ENCODE assay signal across 1 cellular context in genomic region chr20:32288225-32288849, GRCh38.
A peak's percentile ranks its signal among the peaks of the same experiment; 100 is the strongest.
TF ChIP-seq lines count a peak whose summit lies in the region.

No MANE protein-coding gene starts in this region.

TF ChIP-seq in HepG2, 621 proteins besides CTCF, POLR2A, EP300 and RAD21 (continued from another document and continues in another):
- TF ChIP-seq, protein P1, sequence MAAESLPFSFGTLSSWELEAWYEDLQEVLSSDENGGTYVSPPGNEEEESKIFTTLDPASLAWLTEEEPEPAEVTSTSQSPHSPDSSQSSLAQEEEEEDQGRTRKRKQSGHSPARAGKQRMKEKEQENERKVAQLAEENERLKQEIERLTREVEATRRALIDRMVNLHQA (CRISPR knock-in tag; IDR thresholded peaks at IDR 0.05) = no peak
- TF ChIP-seq ZNF124 (CRISPR knock-in tag; IDR thresholded peaks at IDR 0.05) = peak; percentile 82; the same call in 1 of the 2 replicates
- TF ChIP-seq THRA (CRISPR knock-in tag; IDR thresholded peaks at IDR 0.05; ENCODE audit: borderline replicate concordance) = peak; percentile 88
- no peak for TF ChIP-seq CCAR2 (optimal IDR thresholded peaks at IDR 0.05; ENCODE audit: low read depth, low read length)
- TF ChIP-seq TARDBP (CRISPR knock-in tag; IDR thresholded peaks at IDR 0.05) = no peak
- peak; percentile 53; the same call in 1 of the 2 replicates for TF ChIP-seq ERF (CRISPR knock-in tag; IDR thresholded peaks at IDR 0.05)
- TF ChIP-seq RNF219 (CRISPR knock-in tag; IDR thresholded peaks at IDR 0.05) = no peak
- TF ChIP-seq ZBTB7A (CRISPR knock-in tag; IDR thresholded peaks at IDR 0.05) = no peak
- no peak for TF ChIP-seq HOXA9 (CRISPR knock-in tag; IDR thresholded peaks at IDR 0.05; ENCODE audit: borderline replicate concordance)
- no peak for TF ChIP-seq ZNF460 (CRISPR knock-in tag; IDR thresholded peaks at IDR 0.05; ENCODE audit: borderline replicate concordance)
- no peak for TF ChIP-seq ETV6 (CRISPR knock-in tag; conservative IDR thresholded peaks at IDR 0.05)
- peak; percentile 47 for TF ChIP-seq ZBTB7B (CRISPR knock-in tag; IDR thresholded peaks at IDR 0.05)
- TF ChIP-seq HMGXB3 (CRISPR knock-in tag; IDR thresholded peaks at IDR 0.05; ENCODE audit: borderline replicate concordance) = no peak
- TF ChIP-seq ZNF790 (CRISPR knock-in tag; IDR thresholded peaks at IDR 0.05; ENCODE audit: borderline replicate concordance) = no peak
- TF ChIP-seq HDAC2 (CRISPR knock-in tag; IDR thresholded peaks at IDR 0.05) = peak; percentile 91
- TF ChIP-seq FOXC1 (CRISPR knock-in tag; IDR thresholded peaks at IDR 0.05; ENCODE audit: borderline replicate concordance) = no peak
- peak; percentile 45; the same call in 1 of the 2 replicates for TF ChIP-seq MEIS2 (CRISPR knock-in tag; IDR thresholded peaks at IDR 0.05)
- peak; percentile 80 for TF ChIP-seq ETV5 (CRISPR knock-in tag; IDR thresholded peaks at IDR 0.05; ENCODE audit: borderline replicate concordance)
- TF ChIP-seq SMAD3 (CRISPR knock-in tag; IDR thresholded peaks at IDR 0.05) = no peak
- TF ChIP-seq HCFC1 (IDR thresholded peaks at IDR 0.05; ENCODE audit: low read depth, low read length) = no peak
- TF ChIP-seq NFIC (IDR thresholded peaks at IDR 0.05; ENCODE audit: low read length) = no peak
- TF ChIP-seq, protein P2, sequence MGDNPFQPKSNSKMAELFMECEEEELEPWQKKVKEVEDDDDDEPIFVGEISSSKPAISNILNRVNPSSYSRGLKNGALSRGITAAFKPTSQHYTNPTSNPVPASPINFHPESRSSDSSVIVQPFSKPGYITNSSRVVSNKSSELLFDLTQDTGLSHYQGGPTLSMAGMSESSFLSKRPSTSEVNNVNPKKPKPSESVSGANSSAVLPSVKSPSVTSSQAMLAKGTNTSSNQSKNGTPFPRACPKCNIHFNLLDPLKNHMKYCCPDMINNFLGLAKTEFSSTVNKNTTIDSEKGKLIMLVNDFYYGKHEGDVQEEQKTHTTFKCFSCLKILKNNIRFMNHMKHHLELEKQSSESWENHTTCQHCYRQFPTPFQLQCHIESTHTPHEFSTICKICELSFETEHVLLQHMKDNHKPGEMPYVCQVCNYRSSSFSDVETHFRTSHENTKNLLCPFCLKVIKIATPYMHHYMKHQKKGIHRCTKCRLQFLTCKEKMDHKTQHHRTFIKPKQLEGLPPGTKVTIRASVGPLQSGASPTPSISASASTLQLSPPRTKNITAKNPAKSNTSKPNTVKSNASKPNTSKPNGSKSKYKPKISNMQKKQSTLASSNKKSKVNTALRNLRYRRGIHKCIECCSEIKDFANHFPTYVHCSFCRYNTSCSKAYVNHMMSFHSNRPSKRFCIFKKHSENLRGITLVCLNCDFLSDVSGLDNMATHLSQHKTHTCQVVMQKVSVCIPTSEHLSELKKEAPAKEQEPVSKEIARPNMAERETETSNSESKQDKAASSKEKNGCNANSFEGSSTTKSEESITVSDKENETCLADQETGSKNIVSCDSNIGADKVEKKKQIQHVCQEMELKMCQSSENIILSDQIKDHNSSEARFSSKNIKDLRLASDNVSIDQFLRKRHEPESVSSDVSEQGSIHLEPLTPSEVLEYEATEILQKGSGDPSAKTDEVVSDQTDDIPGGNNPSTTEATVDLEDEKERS (CRISPR knock-in tag; IDR thresholded peaks at IDR 0.05) = no peak
- no peak for TF ChIP-seq SMYD3 (CRISPR knock-in tag; IDR thresholded peaks at IDR 0.05)
- TF ChIP-seq SYNCRIP (IDR thresholded peaks at IDR 0.05; ENCODE audit: insufficient read depth, low read depth, low read length) = no peak
- TF ChIP-seq ZNF512 (CRISPR knock-in tag; IDR thresholded peaks at IDR 0.05) = no peak
- peak; percentile 83 for TF ChIP-seq FOXA3 (CRISPR knock-in tag; IDR thresholded peaks at IDR 0.05)
- TF ChIP-seq AHR (CRISPR knock-in tag; IDR thresholded peaks at IDR 0.05) = no peak
- TF ChIP-seq, protein P3, sequence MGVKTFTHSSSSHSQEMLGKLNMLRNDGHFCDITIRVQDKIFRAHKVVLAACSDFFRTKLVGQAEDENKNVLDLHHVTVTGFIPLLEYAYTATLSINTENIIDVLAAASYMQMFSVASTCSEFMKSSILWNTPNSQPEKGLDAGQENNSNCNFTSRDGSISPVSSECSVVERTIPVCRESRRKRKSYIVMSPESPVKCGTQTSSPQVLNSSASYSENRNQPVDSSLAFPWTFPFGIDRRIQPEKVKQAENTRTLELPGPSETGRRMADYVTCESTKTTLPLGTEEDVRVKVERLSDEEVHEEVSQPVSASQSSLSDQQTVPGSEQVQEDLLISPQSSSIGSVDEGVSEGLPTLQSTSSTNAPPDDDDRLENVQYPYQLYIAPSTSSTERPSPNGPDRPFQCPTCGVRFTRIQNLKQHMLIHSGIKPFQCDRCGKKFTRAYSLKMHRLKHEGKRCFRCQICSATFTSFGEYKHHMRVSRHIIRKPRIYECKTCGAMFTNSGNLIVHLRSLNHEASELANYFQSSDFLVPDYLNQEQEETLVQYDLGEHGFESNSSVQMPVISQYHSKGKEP (CRISPR knock-in tag; IDR thresholded peaks at IDR 0.05) = no peak
- no peak for TF ChIP-seq HNRNPUL1 (IDR thresholded peaks at IDR 0.05; ENCODE audit: low read depth, low read length)
- no peak for TF ChIP-seq SRF (IDR thresholded peaks at IDR 0.05; ENCODE audit: low read depth, low read length)
- no peak for TF ChIP-seq CCDC6 (CRISPR knock-in tag; IDR thresholded peaks at IDR 0.05)
- TF ChIP-seq ZNF253 (CRISPR knock-in tag; IDR thresholded peaks at IDR 0.05; ENCODE audit: borderline replicate concordance) = no peak
- TF ChIP-seq, protein P4, sequence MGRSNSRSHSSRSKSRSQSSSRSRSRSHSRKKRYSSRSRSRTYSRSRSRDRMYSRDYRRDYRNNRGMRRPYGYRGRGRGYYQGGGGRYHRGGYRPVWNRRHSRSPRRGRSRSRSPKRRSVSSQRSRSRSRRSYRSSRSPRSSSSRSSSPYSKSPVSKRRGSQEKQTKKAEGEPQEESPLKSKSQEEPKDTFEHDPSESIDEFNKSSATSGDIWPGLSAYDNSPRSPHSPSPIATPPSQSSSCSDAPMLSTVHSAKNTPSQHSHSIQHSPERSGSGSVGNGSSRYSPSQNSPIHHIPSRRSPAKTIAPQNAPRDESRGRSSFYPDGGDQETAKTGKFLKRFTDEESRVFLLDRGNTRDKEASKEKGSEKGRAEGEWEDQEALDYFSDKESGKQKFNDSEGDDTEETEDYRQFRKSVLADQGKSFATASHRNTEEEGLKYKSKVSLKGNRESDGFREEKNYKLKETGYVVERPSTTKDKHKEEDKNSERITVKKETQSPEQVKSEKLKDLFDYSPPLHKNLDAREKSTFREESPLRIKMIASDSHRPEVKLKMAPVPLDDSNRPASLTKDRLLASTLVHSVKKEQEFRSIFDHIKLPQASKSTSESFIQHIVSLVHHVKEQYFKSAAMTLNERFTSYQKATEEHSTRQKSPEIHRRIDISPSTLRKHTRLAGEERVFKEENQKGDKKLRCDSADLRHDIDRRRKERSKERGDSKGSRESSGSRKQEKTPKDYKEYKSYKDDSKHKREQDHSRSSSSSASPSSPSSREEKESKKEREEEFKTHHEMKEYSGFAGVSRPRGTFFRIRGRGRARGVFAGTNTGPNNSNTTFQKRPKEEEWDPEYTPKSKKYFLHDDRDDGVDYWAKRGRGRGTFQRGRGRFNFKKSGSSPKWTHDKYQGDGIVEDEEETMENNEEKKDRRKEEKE (IDR thresholded peaks at IDR 0.05) = no peak
- peak; percentile 82 for TF ChIP-seq KAT7 (CRISPR knock-in tag; IDR thresholded peaks at IDR 0.05; ENCODE audit: borderline replicate concordance)
- TF ChIP-seq, protein P5, sequence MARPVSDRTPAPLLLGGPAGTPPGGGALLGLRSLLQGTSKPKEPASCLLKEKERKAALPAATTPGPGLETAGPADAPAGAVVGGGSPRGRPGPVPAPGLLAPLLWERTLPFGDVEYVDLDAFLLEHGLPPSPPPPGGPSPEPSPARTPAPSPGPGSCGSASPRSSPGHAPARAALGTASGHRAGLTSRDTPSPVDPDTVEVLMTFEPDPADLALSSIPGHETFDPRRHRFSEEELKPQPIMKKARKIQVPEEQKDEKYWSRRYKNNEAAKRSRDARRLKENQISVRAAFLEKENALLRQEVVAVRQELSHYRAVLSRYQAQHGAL (CRISPR knock-in tag; IDR thresholded peaks at IDR 0.05; ENCODE audit: not compliant biosample characterization) = no peak
- 0 out of 2 replicates have a peak, but pooled peaks have one; percentile 24 for TF ChIP-seq ZNF12 (CRISPR knock-in tag; IDR thresholded peaks at IDR 0.05)
- TF ChIP-seq, protein P6, sequence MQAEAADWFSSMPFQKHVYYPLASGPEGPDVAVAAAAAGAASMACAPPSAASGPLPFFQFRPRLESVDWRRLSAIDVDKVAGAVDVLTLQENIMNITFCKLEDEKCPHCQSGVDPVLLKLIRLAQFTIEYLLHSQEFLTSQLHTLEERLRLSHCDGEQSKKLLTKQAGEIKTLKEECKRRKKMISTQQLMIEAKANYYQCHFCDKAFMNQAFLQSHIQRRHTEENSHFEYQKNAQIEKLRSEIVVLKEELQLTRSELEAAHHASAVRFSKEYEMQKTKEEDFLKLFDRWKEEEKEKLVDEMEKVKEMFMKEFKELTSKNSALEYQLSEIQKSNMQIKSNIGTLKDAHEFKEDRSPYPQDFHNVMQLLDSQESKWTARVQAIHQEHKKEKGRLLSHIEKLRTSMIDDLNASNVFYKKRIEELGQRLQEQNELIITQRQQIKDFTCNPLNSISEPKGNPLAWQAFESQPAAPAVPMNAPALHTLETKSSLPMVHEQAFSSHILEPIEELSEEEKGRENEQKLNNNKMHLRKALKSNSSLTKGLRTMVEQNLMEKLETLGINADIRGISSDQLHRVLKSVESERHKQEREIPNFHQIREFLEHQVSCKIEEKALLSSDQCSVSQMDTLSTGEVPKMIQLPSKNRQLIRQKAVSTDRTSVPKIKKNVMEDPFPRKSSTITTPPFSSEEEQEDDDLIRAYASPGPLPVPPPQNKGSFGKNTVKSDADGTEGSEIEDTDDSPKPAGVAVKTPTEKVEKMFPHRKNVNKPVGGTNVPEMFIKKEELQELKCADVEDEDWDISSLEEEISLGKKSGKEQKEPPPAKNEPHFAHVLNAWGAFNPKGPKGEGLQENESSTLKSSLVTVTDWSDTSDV (CRISPR knock-in tag; IDR thresholded peaks at IDR 0.05) = no peak
- no peak for TF ChIP-seq ZNF33B (CRISPR knock-in tag; IDR thresholded peaks at IDR 0.05)
- no peak for TF ChIP-seq JUND (CRISPR knock-in tag; IDR thresholded peaks at IDR 0.05)
- TF ChIP-seq ZNF776 (CRISPR knock-in tag; IDR thresholded peaks at IDR 0.05) = no peak
- TF ChIP-seq ISL2 (CRISPR knock-in tag; IDR thresholded peaks at IDR 0.05) = peak; percentile 78; the same call in 1 of the 2 replicates
